Comparison of ENCODE assay signal across 1 cellular context in genomic region chr1:50930965-50931737, GRCh38.
TF ChIP-seq lines count a peak whose summit lies in the region.

No MANE protein-coding gene starts in this region.

TF ChIP-seq in K562, 482 proteins besides CTCF, POLR2A, EP300 and RAD21 (continued from another document and continues in another):
- no peak for TF ChIP-seq ELK3 (CRISPR knock-in tag; IDR thresholded peaks at IDR 0.05)
- TF ChIP-seq RBM17 (IDR thresholded peaks at IDR 0.05; ENCODE audit: borderline replicate concordance, low read depth, low read length): no peak
- no peak for TF ChIP-seq LARP7 (IDR thresholded peaks at IDR 0.05)
- TF ChIP-seq HMGXB4 (CRISPR knock-in tag; IDR thresholded peaks at IDR 0.05): no peak
- no peak for TF ChIP-seq NEUROD1 (IDR thresholded peaks at IDR 0.05; ENCODE audit: borderline replicate concordance, low read depth, low read length, partially characterized antibody)
- no peak for TF ChIP-seq ZNF253 (CRISPR knock-in tag; conservative IDR thresholded peaks at IDR 0.05)
- TF ChIP-seq POLR3G (IDR thresholded peaks at IDR 0.05; ENCODE audit: extremely low read depth, insufficient read length, insufficient replicate concordance): no peak
- no peak for TF ChIP-seq EZH2 (IDR thresholded peaks at IDR 0.05; ENCODE audit: borderline replicate concordance, low read depth, low read length)
- TF ChIP-seq HNRNPH1 (optimal IDR thresholded peaks at IDR 0.05; ENCODE audit: low read depth, low read length): no peak
- no peak for TF ChIP-seq HNRNPL (IDR thresholded peaks at IDR 0.05; ENCODE audit: low read depth, low read length)
- TF ChIP-seq ETV6 (IDR thresholded peaks at IDR 0.05; ENCODE audit: borderline replicate concordance in 1 of 2, low read depth in 2 of 2, low read length in 1 of 2): no peak
- no peak for TF ChIP-seq ETV6 (CRISPR knock-in tag; IDR thresholded peaks at IDR 0.05; ENCODE audit: borderline replicate concordance)
- no peak for TF ChIP-seq HCFC1 (IDR thresholded peaks at IDR 0.05; ENCODE audit: low read depth, low read length)
- no peak for TF ChIP-seq ZNF431 (CRISPR knock-in tag; IDR thresholded peaks at IDR 0.05)
- no peak for TF ChIP-seq ZNF239 (CRISPR knock-in tag; IDR thresholded peaks at IDR 0.05)
- TF ChIP-seq ZNF586 (CRISPR knock-in tag; conservative IDR thresholded peaks at IDR 0.05): no peak
- no peak for TF ChIP-seq EWSR1 (IDR thresholded peaks at IDR 0.05; ENCODE audit: borderline replicate concordance, low read depth, partially characterized antibody)
- peak; percentile 80 for TF ChIP-seq FOSL1 (tag; conservative IDR thresholded peaks at IDR 0.05)
- TF ChIP-seq ZNF121 (CRISPR knock-in tag; conservative IDR thresholded peaks at IDR 0.05): no peak
- no peak for TF ChIP-seq BRF2 (IDR thresholded peaks at IDR 0.05; ENCODE audit: borderline replicate concordance, insufficient read depth, insufficient read length)
- no peak for TF ChIP-seq ZKSCAN1 (IDR thresholded peaks at IDR 0.05; ENCODE audit: low read depth, low read length)
- TF ChIP-seq TOE1 (IDR thresholded peaks at IDR 0.05; ENCODE audit: borderline replicate concordance): peak; percentile 69; the same call in 1 of the 2 replicates
- no peak for TF ChIP-seq TOE1 (CRISPR knock-in tag; IDR thresholded peaks at IDR 0.05; ENCODE audit: borderline replicate concordance, low read depth)
- no peak for TF ChIP-seq WHSC1 (IDR thresholded peaks at IDR 0.05; ENCODE audit: low read length)
- TF ChIP-seq GTF3C2 (IDR thresholded peaks at IDR 0.05; ENCODE audit: borderline replicate concordance, extremely low read depth, insufficient read length): no peak
- TF ChIP-seq ATF7 (IDR thresholded peaks at IDR 0.05): peak; percentile 40; the same call in 1 of the 2 replicates
- TF ChIP-seq NFYB (IDR thresholded peaks at IDR 0.05; ENCODE audit: extremely low read depth, insufficient read length): no peak
- TF ChIP-seq ZNF511 (CRISPR knock-in tag; IDR thresholded peaks at IDR 0.05): no peak
- no peak for TF ChIP-seq THRAP3 (IDR thresholded peaks at IDR 0.05; ENCODE audit: borderline replicate concordance)
- TF ChIP-seq ZFP30 (CRISPR knock-in tag; IDR thresholded peaks at IDR 0.05; ENCODE audit: borderline replicate concordance): no peak
- TF ChIP-seq SMARCB1 (IDR thresholded peaks at IDR 0.05; ENCODE audit: insufficient read length, low read depth): no peak
- no peak for TF ChIP-seq ZBTB12 (CRISPR knock-in tag; IDR thresholded peaks at IDR 0.05)
- no peak for TF ChIP-seq UBTF (IDR thresholded peaks at IDR 0.05; ENCODE audit: borderline replicate concordance in 1 of 2, low read depth in 2 of 2, low read length in 2 of 2)
- no peak for TF ChIP-seq ZNF280A (IDR thresholded peaks at IDR 0.05; ENCODE audit: low read depth, partially characterized antibody)
- TF ChIP-seq ZNF551 (CRISPR knock-in tag; IDR thresholded peaks at IDR 0.05): no peak
- no peak for TF ChIP-seq POLR2B (IDR thresholded peaks at IDR 0.05; ENCODE audit: low read depth, partially characterized antibody)
- TF ChIP-seq DPF2 (IDR thresholded peaks at IDR 0.05): peak; percentile 73
- TF ChIP-seq ZNF445 (CRISPR knock-in tag; IDR thresholded peaks at IDR 0.05; ENCODE audit: low read depth): no peak
- no peak for TF ChIP-seq CCNT2 (IDR thresholded peaks at IDR 0.05; ENCODE audit: borderline replicate concordance, extremely low read depth, insufficient read length, low read depth, low read length)
- TF ChIP-seq TEAD4 (IDR thresholded peaks at IDR 0.05; ENCODE audit: low read length): 0 out of 2 replicates have a peak, but pooled peaks have one; percentile 19
- no peak for TF ChIP-seq TEAD4 (CRISPR knock-in tag; IDR thresholded peaks at IDR 0.05; ENCODE audit: borderline replicate concordance)
- TF ChIP-seq MXI1 (IDR thresholded peaks at IDR 0.05; ENCODE audit: low read depth, low read length): no peak
- 0 out of 2 replicates have a peak, but pooled peaks have one; percentile 15 for TF ChIP-seq HES1 (IDR thresholded peaks at IDR 0.05; ENCODE audit: low read depth)
- TF ChIP-seq CHD2 (IDR thresholded peaks at IDR 0.05; ENCODE audit: low read depth, low read length): no peak
- TF ChIP-seq TEAD2 (tag; IDR thresholded peaks at IDR 0.05): no peak
- peak; percentile 94 for TF ChIP-seq L3MBTL2 (IDR thresholded peaks at IDR 0.05)
- TF ChIP-seq TRIM24 (IDR thresholded peaks at IDR 0.05): peak; percentile 53 to 82; a peak in 2 of 4 replicates
- no peak; the same call in 1 of the 2 replicates for TF ChIP-seq CBFA2T2 (conservative IDR thresholded peaks at IDR 0.05)
- no peak for TF ChIP-seq C11orf30 (IDR thresholded peaks at IDR 0.05; ENCODE audit: low read depth)
- no peak for TF ChIP-seq JUNB (CRISPR knock-in tag; conservative IDR thresholded peaks at IDR 0.05)
- TF ChIP-seq FOXA3 (CRISPR knock-in tag; conservative IDR thresholded peaks at IDR 0.05 in 1 of 2, IDR thresholded peaks at IDR 0.05 in 1 of 2): no peak
- TF ChIP-seq CREB3L1 (IDR thresholded peaks at IDR 0.05; ENCODE audit: borderline replicate concordance, low read depth): no peak
- no peak for TF ChIP-seq ETS2 (tag; IDR thresholded peaks at IDR 0.05; ENCODE audit: borderline replicate concordance, poor library complexity, severe bottlenecking)
- no peak for TF ChIP-seq POLR2AphosphoS5 (IDR thresholded peaks at IDR 0.05; ENCODE audit: control insufficient read depth, insufficient read depth, low read depth, low read length)
- no peak for TF ChIP-seq RB1 (IDR thresholded peaks at IDR 0.05; ENCODE audit: low read depth)
- TF ChIP-seq FIP1L1 (IDR thresholded peaks at IDR 0.05; ENCODE audit: low read depth, low read length, poor library complexity, severe bottlenecking): no peak
- no peak for TF ChIP-seq HMGN3 (IDR thresholded peaks at IDR 0.05; ENCODE audit: borderline replicate concordance, extremely low read depth, insufficient read length, low read depth, low read length)
- TF ChIP-seq ELF4 (CRISPR knock-in tag; IDR thresholded peaks at IDR 0.05): no peak
